9 cellular contexts compared by ENCODE assay signal in the genomic region with DNA sequence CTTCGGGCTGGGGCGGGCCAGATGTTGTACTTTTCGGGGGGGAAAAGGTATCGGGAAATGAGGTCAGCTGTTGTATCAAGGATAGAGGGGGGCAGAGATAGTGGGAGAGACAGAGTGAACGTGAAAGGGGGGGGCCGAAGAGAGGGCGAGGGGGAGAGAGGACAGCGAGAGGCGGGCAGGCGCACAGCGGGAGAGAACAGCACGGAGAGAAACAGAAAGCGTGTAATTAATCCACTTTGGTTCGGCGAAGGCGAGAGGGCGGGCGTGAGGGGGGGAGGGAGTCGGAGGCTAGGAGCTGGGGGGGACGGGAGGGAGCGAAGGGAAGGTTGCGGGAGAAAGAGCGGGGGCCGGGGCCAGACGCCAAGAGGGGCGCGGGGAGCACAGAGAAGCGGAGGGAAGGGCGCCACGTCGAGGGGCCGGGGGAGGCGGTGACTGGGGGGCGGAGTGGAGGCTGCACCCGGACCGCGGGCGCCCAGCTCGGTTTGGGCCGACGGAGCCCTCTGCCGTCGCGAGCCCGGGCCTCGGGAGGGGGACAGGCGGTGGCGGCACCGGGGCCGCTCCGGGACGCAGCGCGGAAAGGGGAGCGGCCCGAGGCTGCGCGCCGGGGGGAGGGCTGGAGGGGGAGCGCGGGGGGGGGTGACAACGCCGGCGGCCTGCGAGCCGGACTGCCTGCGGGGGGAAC. TPM values are rescaled to one million over a fixed set of nuclear protein-coding genes. Genes with fewer than 3 reads are reported as not detected.
A peak's percentile ranks its signal among the peaks of the same experiment; 100 is the strongest.
DNase-seq lines count a peak whose midpoint lies in the region; ATAC-seq and TF ChIP-seq lines count a peak whose summit lies in the region.
"Had no signal": no experiment of that assay in that cellular context is flagged by ENCODE, and none has a peak within 500 bp of the region (broad histone marks: within the 10 kb centered on the region; RNA-seq: fewer than 3 reads in every experiment).

No MANE protein-coding gene starts in this region.

- ATAC-seq in T-helper 17 cell (peak; percentile 20), heart left ventricle (peak in 1 of 4 donors; percentile 11), omental fat pad (ENCODE audit: low FRiP score) (no peak), HG03520 (IDR thresholded peaks at IDR 0.05; ENCODE audit: unreplicated experiment) (no peak)

- no peaks in the 10 kb centered on the region for H3K36me3 Mint-ChIP-seq in HFFc6 (ENCODE audit: low read depth)
- H3K36me3 Mint-ChIP-seq in T-helper 17 cell (ENCODE audit: low read depth) = peaks cover 5% of the 10 kb centered on the region

- peak overlapping the region in 11 of 12 donors; percentile 17 to 80 (median 72) for H3K27ac ChIP-seq in heart left ventricle

- H3K4me3 Mint-ChIP-seq in HFFc6 (peak overlapping the region; percentile 62; the same call in 1 of the 2 replicates), T-helper 17 cell (peak overlapping the region; percentile 89)

- no peaks in the 10 kb centered on the region for H3K9me3 Mint-ChIP-seq in HFFc6

- no peak for DNase-seq in HFFc6
- DNase-seq in T-helper 17 cell = peak in 1 of 3 donors; percentile 9
- peak in 1 of 5 donors; percentile 67 for DNase-seq in heart left ventricle
- no peak for DNase-seq in NK-92 treated with Interleukin-12 subunit alpha and Interleukin-12 subunit beta, amount 100 ng/mL, for 24 hours (lab: John Stamatoyannopoulos, UW)
- DNase-seq in omental fat pad (ENCODE audit: low spot score) = no peak
- no peak for DNase-seq in stimulated activated CD4-positive, alpha-beta T cell treated with anti-CD3 and anti-CD28 coated beads, Interleukin-2, amount 100 ng/mL, for 48 hours

- H3K4me1 ChIP-seq in heart left ventricle (peaks cover 0 to 46% (median 6%) of the 10 kb centered on the region in 12 donors), skeletal muscle satellite cell (ENCODE audit: control insufficient read depth, insufficient read depth, low read length) (peaks cover 32% of the 10 kb centered on the region)

- peak overlapping the region; percentile 83 for H3K4me2 ChIP-seq in skeletal muscle satellite cell (ENCODE audit: low read length)

- peak overlapping the region in 11 of 12 donors; percentile 31 to 68 (median 55) for H3K4me3 ChIP-seq in heart left ventricle
- peak overlapping the region; percentile 72 for H3K4me3 ChIP-seq in skeletal muscle satellite cell (ENCODE audit: low read length)

- H3K9ac ChIP-seq in skeletal muscle satellite cell (ENCODE audit: low read depth, low read length) = peak overlapping the region; percentile 75

- TF ChIP-seq CTCF in HFFc6 (IDR thresholded peaks at IDR 0.05) (no peak), heart left ventricle (IDR thresholded peaks at IDR 0.05) (no peak), omental fat pad (IDR thresholded peaks at IDR 0.05) (no peak)

- H3K27me3 Mint-ChIP-seq in HFFc6 (ENCODE audit: insufficient read depth) = peaks cover 50% of the 10 kb centered on the region
- H3K27me3 Mint-ChIP-seq in T-helper 17 cell = peaks cover 55% of the 10 kb centered on the region

- H3K27me3 ChIP-seq in heart left ventricle = peaks cover 29 to 78% (median 67%) of the 10 kb centered on the region in 9 donors
- H3K27me3 ChIP-seq in skeletal muscle satellite cell (ENCODE audit: control insufficient read depth, insufficient read depth, low read length) = peaks cover 26% of the 10 kb centered on the region

- H3K27ac Mint-ChIP-seq in HFFc6 (no peak overlapping the region), T-helper 17 cell (no peak overlapping the region)

- intact Hi-C loops in heart left ventricle (cut with DNase I) = loop anchor here in 7 of 10 donors (5.0 kb wide), 2 partner anchors 36 to 41 kb away; no protein-coding TSS in a partner anchor

- H3K9me3 ChIP-seq in T-helper 17 cell (ENCODE audit: control insufficient read depth, low read length, poor library complexity, severe bottlenecking) (no peaks in the 10 kb centered on the region), heart left ventricle (no peaks in the 10 kb centered on the region), skeletal muscle satellite cell (replicated peaks; ENCODE audit: low read length) (no peaks in the 10 kb centered on the region)

- no peak for TF ChIP-seq POLR2A in heart left ventricle (IDR thresholded peaks at IDR 0.05)

- peaks cover 15% of the 10 kb centered on the region for H3K4me1 Mint-ChIP-seq in HFFc6 (ENCODE audit: low read depth)
- peaks cover 10% of the 10 kb centered on the region for H3K4me1 Mint-ChIP-seq in T-helper 17 cell

- 1 to 3% (median 2%) methylated on average over 33 to 67 of the region's 67 CpGs for WGBS in heart left ventricle, 4 donors

- H3K36me3 ChIP-seq in heart left ventricle (peaks cover 0 to 6% (median 0%) of the 10 kb centered on the region in 9 donors), skeletal muscle satellite cell (ENCODE audit: insufficient read depth, low read length) (peaks cover under 1% of the 10 kb centered on the region)

RNA-seq across cellular contexts. Expression of a gene that starts 0.6 kb away (rescaled TPM):
- total RNA-seq in HFFc6 (2021; fragmentation: NEBNext Ultra II Directional; extraction: Animal tissue kit (Norgen Biotek cat#: 25700)) = 1 to 10 TPM in 5 of 6 experiments, under 1 TPM in 1; 0.90 to 2.6 (median 2.0) TPM
- total RNA-seq in T-helper 17 cell = under 1 TPM; 0.21 to 0.77 TPM
- 100 to 1,000 TPM in 5 of 9 donors, 10 to 100 TPM in 4; 61.9 to 175 (median 102) TPM for total RNA-seq in heart left ventricle
- 10 to 100 TPM; 48.9 to 56.3 TPM for polyA plus RNA-seq in heart left ventricle
- total RNA-seq in skeletal muscle satellite cell (2012; rRNA removed) = 0.76 and 8.7 TPM in 2 replicates
- 10 to 100 TPM; 44.6 to 69.4 (median 52.3) TPM for total RNA-seq in omental fat pad

RNA-seq across cellular contexts. Expression of a gene that starts 22.4 kb away (rescaled TPM):
- not detected for total RNA-seq in HFFc6 (2021; fragmentation: NEBNext Ultra II Directional; extraction: Animal tissue kit (Norgen Biotek cat#: 25700))
- not detected for total RNA-seq in T-helper 17 cell
- under 1 TPM in 1 of 9 donors, not detected in 8; 0.67 TPM for total RNA-seq in heart left ventricle
- 1 to 10 TPM in 1 of 2 donors, not detected in 1; 1.8 TPM for polyA plus RNA-seq in heart left ventricle
- not detected in 2 replicates for total RNA-seq in skeletal muscle satellite cell (2012; rRNA removed)
- not detected for total RNA-seq in omental fat pad
- total RNA-seq: dermis microvascular lymphatic vessel endothelial cell had no signal

RNA-seq across cellular contexts. Expression of a gene that starts 33.0 kb away (rescaled TPM):
- not detected for total RNA-seq in HFFc6 (2021; fragmentation: NEBNext Ultra II Directional; extraction: Animal tissue kit (Norgen Biotek cat#: 25700))
- total RNA-seq in T-helper 17 cell = not detected
- total RNA-seq in heart left ventricle = not detected
- under 1 TPM in 1 of 2 donors, not detected in 1; 0.08 TPM for polyA plus RNA-seq in heart left ventricle
- total RNA-seq in skeletal muscle satellite cell (2012; rRNA removed) = under 0.01 TPM in 1 of 2 replicates, not detected in the other
- total RNA-seq in omental fat pad = not detected

Comparison
In these comparisons a context has a peak if more than half of its experiments do, and no peak if none do; other contexts are left out.
1. RNA of a gene that starts 0.6 kb away (total RNA-seq): 61.9 to 175 TPM in heart left ventricle and 44.6 to 69.4 TPM in omental fat pad; 0.90 to 2.6 TPM in HFFc6 and 0.21 to 0.77 TPM in T-helper 17 cell; every median in the first group is over 10 times any median in the second.